In the genomic region with DNA sequence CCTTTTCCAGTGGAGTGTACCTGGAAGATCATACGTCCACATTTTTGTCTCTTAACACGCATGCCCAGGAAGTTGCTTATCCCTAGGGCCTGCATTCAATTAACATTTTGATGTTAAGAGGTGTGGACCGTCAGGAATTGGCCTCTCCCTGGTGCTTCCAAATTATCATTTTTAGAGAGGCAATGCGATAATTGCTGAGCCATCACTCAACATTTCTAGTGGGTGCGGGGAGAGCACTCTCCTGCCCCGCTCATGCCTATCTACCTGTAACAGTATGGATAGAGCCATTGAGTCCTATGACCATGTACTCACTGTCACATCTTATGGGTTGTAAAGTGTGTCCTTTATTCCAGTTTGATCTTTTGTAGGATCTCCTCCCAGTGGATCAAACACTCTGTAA, we compare ENCODE assay signal across 31 cellular contexts.
"Had no signal": no experiment of that assay in that cellular context is flagged by ENCODE, and none has a peak within 500 bp of the region (broad histone marks: within the 10 kb centered on the region; RNA-seq: fewer than 3 reads in every experiment).

No MANE protein-coding gene starts in this region.

- H3K4me2 ChIP-seq: neural progenitor cell, smooth muscle cell had no signal

- DNase-seq: natural killer cell; occipital lobe; ovary; posterior cingulate gyrus; psoas muscle; right cardiac atrium; spleen; stimulated activated CD4-positive, alpha-beta T cell treated with anti-CD3 and anti-CD28 coated beads, Interleukin-12 subunit alpha, Interleukin-12 subunit beta, amount 100 ng/mL, for 4 hours; stimulated activated CD4-positive, alpha-beta T cell treated with anti-CD3 and anti-CD28 coated beads, Interleukin-1b, Interleukin-23, amount 100 ng/mL, for 48 hours; stimulated activated CD4-positive, alpha-beta T cell treated with anti-CD3 and anti-CD28 coated beads, Interleukin-4, amount 100 ng/mL, for 1 hour; stimulated activated CD4-positive, alpha-beta T cell treated with anti-CD3 and anti-CD28 coated beads, Interleukin-4, amount 100 ng/mL, for 4 hours; stimulated activated CD8-positive, alpha-beta memory T cell treated with anti-CD3 and anti-CD28 coated beads, Interleukin-4, amount 100 ng/mL, for 48 hours; stimulated activated naive CD4-positive, alpha-beta T cell; stimulated activated naive CD8-positive, alpha-beta T cell treated with anti-CD3 and anti-CD28 coated beads, Interleukin-15, amount 100 ng/mL, for 72 hours; stimulated activated naive CD8-positive, alpha-beta T cell treated with anti-CD3 and anti-CD28 coated beads, Interleukin-15, Interleukin-2, amounts not matched to agents 100 U/mL and 50 U/mL, for 24 hours; substantia nigra; testis; tibial artery; transverse colon; upper lobe of left lung had no signal

- H3K27me3 Mint-ChIP-seq: progenitor cell of endocrine pancreas; stimulated activated memory B cell treated with anti-CD40 and anti-IgM and Interleukin-4, amounts not matched to agents 10 μg/mL and 1 μg/mL and 100 μg/mL, for 72 hours; stimulated activated naive CD8-positive, alpha-beta T cell treated with anti-CD3 and anti-CD28 coated beads, Interleukin-15, amount 100 ng/mL, for 72 hours had no signal

- H3K27ac ChIP-seq: neural progenitor cell, ovary, parathyroid adenoma, psoas muscle, skin epidermis, spleen, suprapubic skin, testis, tibial artery, upper lobe of left lung, vagina had no signal

- ATAC-seq: natural killer cell; psoas muscle; right cardiac atrium; sciatic nerve; stimulated activated memory B cell treated with anti-CD40 and anti-IgM and Interleukin-4, amounts not matched to agents 10 μg/mL and 1 μg/mL and 100 μg/mL, for 72 hours; stimulated activated naive CD8-positive, alpha-beta T cell treated with anti-CD3 and anti-CD28 coated beads, Interleukin-15, amount 100 ng/mL, for 72 hours; stimulated activated naive CD8-positive, alpha-beta T cell treated with anti-CD3 and anti-CD28 coated beads, Interleukin-15, Interleukin-2, amounts not matched to agents 100 U/mL and 50 U/mL, for 24 hours had no signal

- H3K4me3 Mint-ChIP-seq: natural killer cell; nephron; neural progenitor cell; stimulated activated memory B cell treated with anti-CD40 and anti-IgM and Interleukin-4, amounts not matched to agents 10 μg/mL and 1 μg/mL and 100 μg/mL, for 72 hours; stimulated activated naive CD8-positive, alpha-beta T cell treated with anti-CD3 and anti-CD28 coated beads, Interleukin-15, amount 100 ng/mL, for 72 hours had no signal

- H3K9ac ChIP-seq: neural progenitor cell, parathyroid adenoma had no signal

- H3K79me2 ChIP-seq: parathyroid adenoma had no signal

- H3K4me1 ChIP-seq: parathyroid adenoma, psoas muscle, spleen, tibial artery had no signal

- H3K4me3 ChIP-seq: neural progenitor cell, ovary, psoas muscle, skin epidermis, smooth muscle cell, spleen, suprapubic skin, testis, tibial artery, transverse colon, upper lobe of left lung, vagina had no signal

- H2AFZ ChIP-seq: neural progenitor cell, parathyroid adenoma had no signal

- H3K27ac Mint-ChIP-seq: natural killer cell; nephron; neural progenitor cell; progenitor cell of endocrine pancreas; stimulated activated memory B cell treated with anti-CD40 and anti-IgM and Interleukin-4, amounts not matched to agents 10 μg/mL and 1 μg/mL and 100 μg/mL, for 72 hours; stimulated activated naive CD8-positive, alpha-beta T cell treated with anti-CD3 and anti-CD28 coated beads, Interleukin-15, amount 100 ng/mL, for 72 hours had no signal

- FAIRE-seq: urothelium cell line had no signal

- H3K36me3 ChIP-seq: neural progenitor cell, ovary, spleen, suprapubic skin, tibial artery, transverse colon, upper lobe of left lung, vagina had no signal

- H3K36me3 Mint-ChIP-seq: natural killer cell; neural progenitor cell; stimulated activated memory B cell treated with anti-CD40 and anti-IgM and Interleukin-4, amounts not matched to agents 10 μg/mL and 1 μg/mL and 100 μg/mL, for 72 hours had no signal

- H3K27me3 ChIP-seq: ovary, spleen, suprapubic skin, testis, tibial artery, transverse colon, upper lobe of left lung, vagina had no signal

- H3K9me3 ChIP-seq: ovary, psoas muscle, spleen, suprapubic skin, testis, tibial artery, transverse colon, upper lobe of left lung, vagina had no signal

- H3K9me3 Mint-ChIP-seq: natural killer cell; nephron; neural progenitor cell; stimulated activated memory B cell treated with anti-CD40 and anti-IgM and Interleukin-4, amounts not matched to agents 10 μg/mL and 1 μg/mL and 100 μg/mL, for 72 hours; stimulated activated naive CD8-positive, alpha-beta T cell treated with anti-CD3 and anti-CD28 coated beads, Interleukin-15, amount 100 ng/mL, for 72 hours had no signal
